ENCODE assay signal across 3 cellular contexts in the genomic region with DNA sequence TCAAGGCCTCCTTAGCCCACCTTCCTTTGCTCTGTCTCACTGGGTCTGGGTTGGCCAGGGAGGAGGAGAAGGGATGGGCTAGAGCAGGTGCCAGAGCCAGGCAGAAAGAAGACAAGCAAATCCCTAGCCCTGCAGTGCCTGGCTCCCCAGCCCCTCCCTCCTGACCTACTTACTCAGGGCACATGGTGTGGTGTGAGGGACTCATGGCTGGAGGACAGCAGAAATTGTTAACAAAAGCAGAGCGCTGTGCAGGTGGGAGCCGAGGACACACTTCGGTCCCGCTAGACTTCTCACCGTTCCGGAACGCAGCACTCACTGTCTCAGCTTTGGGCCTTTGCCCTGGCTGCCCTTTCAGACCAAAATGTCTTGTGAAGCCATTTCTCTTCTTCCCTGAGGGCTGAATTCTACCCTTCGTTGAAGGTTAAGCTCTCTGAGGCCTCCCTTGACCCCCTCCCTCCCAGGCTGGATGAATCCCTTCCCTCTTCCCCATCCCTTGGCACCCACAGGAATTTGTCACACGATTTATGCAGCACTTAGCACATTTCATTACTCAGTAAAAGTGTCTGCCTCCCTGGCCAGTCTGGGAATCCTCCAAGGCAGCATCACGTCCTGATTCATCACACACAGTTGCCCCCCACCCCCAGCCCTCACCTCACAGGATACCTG.
TF ChIP-seq lines count a peak whose summit lies in the region.

No MANE protein-coding gene starts in this region.

TF ChIP-seq in SK-N-SH, 30 proteins besides CTCF, POLR2A, EP300 and RAD21 (continued from another document):
- TF ChIP-seq SIN3A (IDR thresholded peaks at IDR 0.05; ENCODE audit: borderline replicate concordance, low read depth, low read length) = no peak
- TF ChIP-seq FOXJ3 (CRISPR knock-in tag; IDR thresholded peaks at IDR 0.05) = no peak
- no peak for TF ChIP-seq NRF1 (IDR thresholded peaks at IDR 0.05; ENCODE audit: low read depth, low read length)
- TF ChIP-seq GATA2 (CRISPR knock-in tag; IDR thresholded peaks at IDR 0.05) = no peak
- no peak for TF ChIP-seq FOXM1 (IDR thresholded peaks at IDR 0.05; ENCODE audit: low read depth)
- TF ChIP-seq, protein P1, sequence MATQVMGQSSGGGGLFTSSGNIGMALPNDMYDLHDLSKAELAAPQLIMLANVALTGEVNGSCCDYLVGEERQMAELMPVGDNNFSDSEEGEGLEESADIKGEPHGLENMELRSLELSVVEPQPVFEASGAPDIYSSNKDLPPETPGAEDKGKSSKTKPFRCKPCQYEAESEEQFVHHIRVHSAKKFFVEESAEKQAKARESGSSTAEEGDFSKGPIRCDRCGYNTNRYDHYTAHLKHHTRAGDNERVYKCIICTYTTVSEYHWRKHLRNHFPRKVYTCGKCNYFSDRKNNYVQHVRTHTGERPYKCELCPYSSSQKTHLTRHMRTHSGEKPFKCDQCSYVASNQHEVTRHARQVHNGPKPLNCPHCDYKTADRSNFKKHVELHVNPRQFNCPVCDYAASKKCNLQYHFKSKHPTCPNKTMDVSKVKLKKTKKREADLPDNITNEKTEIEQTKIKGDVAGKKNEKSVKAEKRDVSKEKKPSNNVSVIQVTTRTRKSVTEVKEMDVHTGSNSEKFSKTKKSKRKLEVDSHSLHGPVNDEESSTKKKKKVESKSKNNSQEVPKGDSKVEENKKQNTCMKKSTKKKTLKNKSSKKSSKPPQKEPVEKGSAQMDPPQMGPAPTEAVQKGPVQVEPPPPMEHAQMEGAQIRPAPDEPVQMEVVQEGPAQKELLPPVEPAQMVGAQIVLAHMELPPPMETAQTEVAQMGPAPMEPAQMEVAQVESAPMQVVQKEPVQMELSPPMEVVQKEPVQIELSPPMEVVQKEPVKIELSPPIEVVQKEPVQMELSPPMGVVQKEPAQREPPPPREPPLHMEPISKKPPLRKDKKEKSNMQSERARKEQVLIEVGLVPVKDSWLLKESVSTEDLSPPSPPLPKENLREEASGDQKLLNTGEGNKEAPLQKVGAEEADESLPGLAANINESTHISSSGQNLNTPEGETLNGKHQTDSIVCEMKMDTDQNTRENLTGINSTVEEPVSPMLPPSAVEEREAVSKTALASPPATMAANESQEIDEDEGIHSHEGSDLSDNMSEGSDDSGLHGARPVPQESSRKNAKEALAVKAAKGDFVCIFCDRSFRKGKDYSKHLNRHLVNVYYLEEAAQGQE (IDR thresholded peaks at IDR 0.05; ENCODE audit: low read depth, low read length) = no peak
- no peak for TF ChIP-seq ELF1 (IDR thresholded peaks at IDR 0.05)

TF ChIP-seq in SK-N-SH treated with all-trans-retinoic acid at 6 μM for 48 hours, 23 proteins besides CTCF, POLR2A, EP300 and RAD21:
- TF ChIP-seq, protein P2, sequence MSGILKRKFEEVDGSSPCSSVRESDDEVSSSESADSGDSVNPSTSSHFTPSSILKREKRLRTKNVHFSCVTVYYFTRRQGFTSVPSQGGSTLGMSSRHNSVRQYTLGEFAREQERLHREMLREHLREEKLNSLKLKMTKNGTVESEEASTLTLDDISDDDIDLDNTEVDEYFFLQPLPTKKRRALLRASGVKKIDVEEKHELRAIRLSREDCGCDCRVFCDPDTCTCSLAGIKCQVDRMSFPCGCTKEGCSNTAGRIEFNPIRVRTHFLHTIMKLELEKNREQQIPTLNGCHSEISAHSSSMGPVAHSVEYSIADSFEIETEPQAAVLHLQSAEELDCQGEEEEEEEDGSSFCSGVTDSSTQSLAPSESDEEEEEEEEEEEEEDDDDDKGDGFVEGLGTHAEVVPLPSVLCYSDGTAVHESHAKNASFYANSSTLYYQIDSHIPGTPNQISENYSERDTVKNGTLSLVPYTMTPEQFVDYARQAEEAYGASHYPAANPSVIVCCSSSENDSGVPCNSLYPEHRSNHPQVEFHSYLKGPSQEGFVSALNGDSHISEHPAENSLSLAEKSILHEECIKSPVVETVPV (CRISPR knock-in tag; IDR thresholded peaks at IDR 0.05) = no peak
- TF ChIP-seq ARNTL (CRISPR knock-in tag; IDR thresholded peaks at IDR 0.05; ENCODE audit: borderline replicate concordance, low read depth) = no peak
- TF ChIP-seq PPARA (CRISPR knock-in tag; IDR thresholded peaks at IDR 0.05; ENCODE audit: borderline replicate concordance) = no peak
TF ChIP-seq in SK-N-SH treated with all-trans-retinoic acid at 6 μM for 48 hours: peak in this region for 0.

TF ChIP-seq in WTC11, 78 proteins besides CTCF, POLR2A, EP300 and RAD21 (continued from another document):
- TF ChIP-seq, protein P3, sequence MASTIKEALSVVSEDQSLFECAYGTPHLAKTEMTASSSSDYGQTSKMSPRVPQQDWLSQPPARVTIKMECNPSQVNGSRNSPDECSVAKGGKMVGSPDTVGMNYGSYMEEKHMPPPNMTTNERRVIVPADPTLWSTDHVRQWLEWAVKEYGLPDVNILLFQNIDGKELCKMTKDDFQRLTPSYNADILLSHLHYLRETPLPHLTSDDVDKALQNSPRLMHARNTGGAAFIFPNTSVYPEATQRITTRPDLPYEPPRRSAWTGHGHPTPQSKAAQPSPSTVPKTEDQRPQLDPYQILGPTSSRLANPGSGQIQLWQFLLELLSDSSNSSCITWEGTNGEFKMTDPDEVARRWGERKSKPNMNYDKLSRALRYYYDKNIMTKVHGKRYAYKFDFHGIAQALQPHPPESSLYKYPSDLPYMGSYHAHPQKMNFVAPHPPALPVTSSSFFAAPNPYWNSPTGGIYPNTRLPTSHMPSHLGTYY (CRISPR knock-in tag; IDR thresholded peaks at IDR 0.05) = no peak
- TF ChIP-seq MXD4 (CRISPR knock-in tag; IDR thresholded peaks at IDR 0.05; ENCODE audit: borderline replicate concordance) = no peak
